8 cellular contexts compared by ENCODE assay signal in genomic region chr1:27299385-27300252, GRCh38. TPM values are rescaled to one million over a fixed set of nuclear protein-coding genes. Genes with fewer than 3 reads are reported as not detected.
DNase-seq lines count a peak whose midpoint lies in the region; ATAC-seq and TF ChIP-seq lines count a peak whose summit lies in the region.

No MANE protein-coding gene starts in this region.

- peaks cover 6% of the 10 kb centered on the region; the same call in 1 of the 2 replicates for H3K36me3 ChIP-seq in GM23248 (ENCODE audit: low read depth)
- no peaks in the 10 kb centered on the region for H3K36me3 ChIP-seq in parathyroid adenoma (ENCODE audit: control insufficient read depth, insufficient read depth, low read length)

- H3K4me3 Mint-ChIP-seq in glutamatergic neuron (ENCODE audit: unreplicated experiment): peak overlapping the region; percentile 48
- no peak overlapping the region for H3K4me3 Mint-ChIP-seq in effector memory CD8-positive, alpha-beta T cell

- H3K36me3 Mint-ChIP-seq in glutamatergic neuron (ENCODE audit: unreplicated experiment): no peaks in the 10 kb centered on the region
- H3K36me3 Mint-ChIP-seq in effector memory CD8-positive, alpha-beta T cell (ENCODE audit: insufficient read depth): peaks cover 40% of the 10 kb centered on the region

- no peaks in the 10 kb centered on the region for H4K20me1 ChIP-seq in GM23248 (ENCODE audit: insufficient read depth)

- 42 to 44% methylated on average over 14 of the region's 14 CpGs for WGBS in GM23248 (ENCODE audit: low coverage in 1 of 2, low lambda C conversion rate in 2 of 2, missing lambda C conversion rate in 2 of 2), 2 experiments

- H3K4me1 Mint-ChIP-seq in glutamatergic neuron (ENCODE audit: low read depth, unreplicated experiment): peaks cover 37% of the 10 kb centered on the region
- peaks cover 3 to 4% of the 10 kb centered on the region in 2 donors for H3K4me1 Mint-ChIP-seq in effector memory CD8-positive, alpha-beta T cell (ENCODE audit: low read depth in 2 of 2)

- H3K9ac ChIP-seq in GM23248 (peak overlapping the region; percentile 67), parathyroid adenoma (no peak overlapping the region)

- H2AFZ ChIP-seq in GM23248 (peak overlapping the region; percentile 78), parathyroid adenoma (no peak overlapping the region)

- DNase-seq in GM23248 (peak; percentile 99), UCSD-AML1 (lab: John Stamatoyannopoulos, UW; ENCODE audit: unreplicated experiment) (peak; percentile 77), glutamatergic neuron (peak; percentile 51), NOMO-1 treated with dmso at 0.1 percent for 144 hours (lab: John Stamatoyannopoulos, UW; ENCODE audit: unreplicated experiment) (no peak), SW480 (ENCODE audit: low spot score) (no peak)
- no peak for DNase-seq in activated naive CD4-positive, alpha-beta T cell treated with anti-CD3 and anti-CD28 coated beads, Interleukin-2, amount 50 U/mL, for 16 hours
- DNase-seq in effector memory CD8-positive, alpha-beta T cell: no peak

- in situ Hi-C loops in GM23248 (cut with MboI): loop anchor here (5.0 kb wide), 1 partner anchor 93 kb away; the partner anchor contains the start of gene GPR3

- H3K9me2 ChIP-seq in GM23248 (ENCODE audit: insufficient read depth): no peaks in the 10 kb centered on the region

- H3K4me1 ChIP-seq in GM23248 (ENCODE audit: insufficient read depth) (peaks cover 22% of the 10 kb centered on the region), parathyroid adenoma (peaks cover 16% of the 10 kb centered on the region)

- H3K4me2 ChIP-seq in GM23248 (ENCODE audit: unreplicated experiment) (peak overlapping the region; percentile 75), parathyroid adenoma (ENCODE audit: low read length) (no peak overlapping the region)

- H3F3A ChIP-seq in GM23248 (ENCODE audit: insufficient read depth): peaks cover 17% of the 10 kb centered on the region

- H3K4me3 ChIP-seq in GM23248: no peak overlapping the region
- no peak overlapping the region for H3K4me3 ChIP-seq in parathyroid adenoma (ENCODE audit: low read depth, low read length)

- no peaks in the 10 kb centered on the region for H3K27me3 ChIP-seq in GM23248 (replicated peaks; ENCODE audit: insufficient read depth)
- H3K27me3 ChIP-seq in parathyroid adenoma (ENCODE audit: control insufficient read depth, insufficient read depth, low read length): no peaks in the 10 kb centered on the region

- no peaks in the 10 kb centered on the region for H3K79me2 ChIP-seq in GM23248 (ENCODE audit: insufficient read depth)
- H3K79me2 ChIP-seq in parathyroid adenoma: no peaks in the 10 kb centered on the region

- ATAC-seq in effector memory CD8-positive, alpha-beta T cell (replicated peaks): no peak

- H3K27ac ChIP-seq in GM23248: peak overlapping the region; percentile 91
- peak overlapping the region; percentile 75 for H3K27ac ChIP-seq in parathyroid adenoma

- H3K9me3 Mint-ChIP-seq in glutamatergic neuron (ENCODE audit: unreplicated experiment): peaks cover 11% of the 10 kb centered on the region
- H3K9me3 Mint-ChIP-seq in effector memory CD8-positive, alpha-beta T cell: no peaks in the 10 kb centered on the region

- TF ChIP-seq CTCF in glutamatergic neuron (IDR thresholded peaks at IDR 0.05; ENCODE audit: partially characterized antibody, unreplicated experiment): no peak
- TF ChIP-seq CTCF in parathyroid adenoma (IDR thresholded peaks at IDR 0.05): no peak

- H3K27me3 Mint-ChIP-seq in glutamatergic neuron (ENCODE audit: unreplicated experiment): peaks cover 7% of the 10 kb centered on the region
- H3K27me3 Mint-ChIP-seq in effector memory CD8-positive, alpha-beta T cell: no peaks in the 10 kb centered on the region

- H3K9me3 ChIP-seq in GM23248 (ENCODE audit: low read depth) (no peaks in the 10 kb centered on the region), parathyroid adenoma (ENCODE audit: control insufficient read depth, low read length) (no peaks in the 10 kb centered on the region)

- H3K27ac Mint-ChIP-seq in glutamatergic neuron (ENCODE audit: unreplicated experiment): peak overlapping the region; percentile 93
- H3K27ac Mint-ChIP-seq in effector memory CD8-positive, alpha-beta T cell: no peak overlapping the region

RNA-seq across cellular contexts. Expression of gene TMEM222, which starts 22.3 kb away (rescaled TPM):
- 46.7 and 53.0 TPM in 2 replicates for total RNA-seq in GM23248 (2014; rRNA removed; shearing (Covaris generic))
- polyA plus RNA-seq in GM23248 (2016; fragmentation: Nextera tagmentation; extraction: Ambion mirVana): 57.8 and 59.0 TPM in 2 replicates
- total RNA-seq in glutamatergic neuron (ENCODE audit: unreplicated experiment): 50.0 TPM

RNA-seq across cellular contexts. Expression of gene SYTL1, which starts 42.2 kb away (rescaled TPM):
- total RNA-seq in GM23248 (2014; rRNA removed; shearing (Covaris generic)): not detected in 2 replicates
- not detected in 2 replicates for polyA plus RNA-seq in GM23248 (2016; fragmentation: Nextera tagmentation; extraction: Ambion mirVana)
- 3.2 TPM for total RNA-seq in glutamatergic neuron (ENCODE audit: unreplicated experiment)

Comparison
In these comparisons a context has a peak if more than half of its experiments do, and no peak if none do; other contexts are left out.
1. DNase-seq: peak in GM23248 (single experiment), UCSD-AML1 (single experiment) and glutamatergic neuron (single experiment); none in NOMO-1 treated with dmso at 0.1 percent for 144 hours (single experiment), activated naive CD4-positive, alpha-beta T cell treated with anti-CD3 and anti-CD28 coated beads, Interleukin-2, amount 50 U/mL, for 16 hours (single experiment), SW480 (single experiment) and effector memory CD8-positive, alpha-beta T cell (0 of 3).